In the genomic region with DNA sequence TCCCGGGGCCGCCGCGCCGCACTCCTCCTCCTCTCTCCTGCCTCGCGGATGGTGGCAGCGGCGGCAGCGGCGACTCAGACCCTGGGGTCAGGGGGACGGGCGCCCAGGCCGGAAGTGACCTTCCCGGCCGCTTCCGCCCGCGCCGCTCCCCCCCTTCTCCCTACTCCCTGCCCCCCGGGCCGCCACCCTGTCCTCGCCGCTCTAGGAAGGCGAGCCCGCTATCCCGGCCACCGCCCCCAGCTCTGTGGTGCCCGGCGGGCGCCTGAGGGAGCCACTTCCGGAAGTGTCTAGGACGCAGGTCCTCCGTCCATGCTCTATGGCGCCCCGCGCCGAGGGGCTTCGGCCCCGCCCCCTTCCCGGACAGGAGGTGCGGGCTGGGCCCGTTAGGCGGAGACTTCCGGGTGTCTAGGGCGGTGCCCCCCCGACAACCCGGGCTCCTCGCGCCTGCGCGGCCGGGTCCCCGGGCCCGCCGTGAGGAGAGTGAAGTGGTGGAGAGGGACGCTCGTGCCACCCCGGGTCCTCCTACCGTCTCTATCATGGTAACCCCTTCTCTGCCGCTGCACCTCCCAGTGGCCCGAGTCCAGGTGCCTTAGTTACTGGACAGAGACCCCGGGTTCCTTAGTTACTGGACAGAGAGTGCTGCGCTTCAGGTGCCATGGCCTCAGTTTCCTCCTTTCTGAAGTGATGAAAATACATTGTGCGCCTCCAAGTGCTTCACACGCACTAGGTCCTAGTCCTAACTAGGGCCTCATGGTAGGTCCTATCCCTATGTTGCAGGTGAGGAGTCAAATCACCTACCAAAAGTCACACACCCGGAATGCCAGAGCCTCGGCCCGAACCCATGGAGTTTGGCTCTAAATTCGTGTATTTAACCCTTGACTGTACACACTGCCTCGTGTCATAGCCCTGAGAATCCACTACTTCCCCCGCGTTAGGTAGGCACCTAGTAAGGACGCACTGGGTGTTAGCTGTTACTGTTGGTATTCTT, we compare ENCODE assay signal across 8 cellular contexts. TPM values are rescaled to one million over a fixed set of nuclear protein-coding genes. Genes with fewer than 3 reads are reported as not detected.
DNase-seq lines count a peak whose midpoint lies in the region; ATAC-seq, FAIRE-seq and TF ChIP-seq lines count a peak whose summit lies in the region.

Gene ZNF787, minus strand, starts transcription at position 116 of the 988 bp plus-strand sequence. CDS start 18,078 bp downstream, outside the sequence.

- intact Hi-C loops in kidney (cut with DNase I), result no loop called here

- DNase-seq in AG10803 (ENCODE audit: low read depth), result peak; percentile 97
- peak; percentile 89 for DNase-seq in NCI-H460 (ENCODE audit: extremely low read depth, low read depth)
- DNase-seq in activated CD4-positive, CD25-positive, alpha-beta regulatory T cell treated with anti-CD3 and anti-CD28 coated beads, Interleukin-2, amount 50 U/mL, for 72 hours, result peak; percentile 96
- DNase-seq in cerebellar nuclear complex (lab: John Stamatoyannopoulos, UW), result peak; percentile 88 to 95
- DNase-seq in kidney, result peak; percentile 100
- peak; percentile 98 for DNase-seq in stimulated activated CD4-positive, alpha-beta T cell treated with anti-CD3 and anti-CD28 coated beads, Interleukin-15, amount 100 ng/mL, for 24 hours

- ATAC-seq in GM19043 (IDR thresholded peaks at IDR 0.05; ENCODE audit: low read depth, unreplicated experiment) (peak; percentile 82), HG03378 (IDR thresholded peaks at IDR 0.05; ENCODE audit: unreplicated experiment) (peak; percentile 77)

- peak within 1 kb of the TSS; percentile 92 to 93 for H3K27ac ChIP-seq in kidney (ENCODE audit: low read depth in 2 of 2, low read length in 2 of 2)

- no peaks in the 10 kb centered on the region for H3K36me3 ChIP-seq in kidney (ENCODE audit: control insufficient read depth in 1 of 2, insufficient read depth in 2 of 2, low read length in 2 of 2)

- H3K9me3 ChIP-seq in kidney (ENCODE audit: control insufficient read depth in 1 of 2, low read length in 2 of 2), result no peaks in the 10 kb centered on the region

- peak within 1 kb of the TSS; percentile 32 to 69 for H3K9ac ChIP-seq in kidney (ENCODE audit: low read length in 2 of 2)

- peak within 1 kb of the TSS; percentile 69 for H3K4me3 ChIP-seq in AG10803 (ENCODE audit: low read length)
- H3K4me3 ChIP-seq in kidney (ENCODE audit: low read length in 2 of 2), result peak within 1 kb of the TSS; percentile 67 to 71

- TF ChIP-seq CTCF in AG10803 (conservative IDR thresholded peaks at IDR 0.05; ENCODE audit: low read length) (no peak), kidney (IDR thresholded peaks at IDR 0.05; ENCODE audit: borderline replicate concordance, extremely low read depth, insufficient read depth) (no peak)

- H3K4me1 ChIP-seq in kidney (ENCODE audit: control insufficient read depth in 1 of 2, insufficient read depth in 1 of 2, low read depth in 1 of 2, low read length in 2 of 2), result peaks cover 15 to 21% of the 10 kb centered on the region in 2 donors

- FAIRE-seq in kidney (lab: Jason Lieb, UNC), result no peak

RNA-seq across cellular contexts. Expression of gene ZNF787, which starts in this region (rescaled TPM):
- 26.8 and 32.8 TPM in 2 replicates for total RNA-seq in NCI-H460 (2014; rRNA removed; shearing (Covaris generic))
- 20.8 and 25.2 TPM in 2 replicates for polyA plus RNA-seq in NCI-H460 (2014; cell fraction: nucleus; rRNA removed)
- 31.9 TPM for total RNA-seq in kidney
- polyA plus RNA-seq in kidney (ENCODE audit: insufficient read depth, low read depth, low replicate concordance), result 23.0 TPM

Comparison
In these comparisons a context has a peak if more than half of its experiments do, and no peak if none do; other contexts are left out.
1. Peak in every context shown above with its lines: DNase-seq, ATAC-seq, H3K4me3 ChIP-seq and H3K27ac ChIP-seq.